27 cellular contexts compared by ENCODE assay signal in the genomic region with DNA sequence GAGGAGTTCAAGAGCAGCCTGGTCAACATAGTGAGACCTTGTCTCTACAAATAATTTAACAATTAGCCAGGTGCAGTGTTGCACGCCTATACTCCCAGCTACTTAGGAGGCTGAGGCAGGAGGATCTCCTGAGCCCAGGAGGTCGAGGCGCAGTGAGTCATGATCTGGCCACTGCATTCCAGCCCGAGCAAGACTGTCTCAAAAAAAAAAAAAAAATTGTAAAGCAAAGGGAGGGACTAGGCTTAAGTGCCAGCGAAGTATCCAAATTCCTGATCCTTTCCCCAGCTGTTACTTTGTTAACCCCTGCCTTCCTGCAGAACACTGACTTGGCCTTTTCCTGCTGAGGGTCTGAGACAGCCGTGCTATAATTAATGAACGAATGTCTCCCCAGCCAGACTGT. TPM values are rescaled to one million over a fixed set of nuclear protein-coding genes. Genes with fewer than 3 reads are reported as not detected.
DNase-seq lines count a peak whose midpoint lies in the region; ATAC-seq, FAIRE-seq and TF ChIP-seq lines count a peak whose summit lies in the region.
"Had no signal": no experiment of that assay in that cellular context is flagged by ENCODE, and none has a peak within 500 bp of the region (broad histone marks: within the 10 kb centered on the region; RNA-seq: fewer than 3 reads in every experiment).

No MANE protein-coding gene starts in this region.

- intact Hi-C loops in upper lobe of right lung (cut with DNase I): no loop called here
- intact Hi-C loops in kidney (cut with DNase I): no loop called here
- intact Hi-C loops in activated CD8-positive, alpha-beta T cell treated with anti-CD3 and anti-CD28 coated beads for 36 hours (cut with micrococcal nuclease): no loop called here

- FAIRE-seq in kidney (lab: Jason Lieb, UNC): no peak
- FAIRE-seq: A204.1, endometrium had no signal

- POLR2A ChIA-PET in activated CD8-positive, alpha-beta T cell treated with anti-CD3 and anti-CD28 coated beads for 36 hours (lab: Charles Lee): interaction anchor here (0.7 to 1.0 kb wide), 2 partner anchors 8 to 34 kb away, joined by 3 to 4 read pairs; no protein-coding TSS in a partner anchor

- H3K9ac ChIP-seq in SK-N-MC (ENCODE audit: insufficient read length) (no peak overlapping the region), kidney (ENCODE audit: low read length in 2 of 2) (no peak overlapping the region)

- H3K9me3 ChIP-seq in SK-N-MC (ENCODE audit: low read depth, low read length) (no peaks in the 10 kb centered on the region), upper lobe of right lung (no peaks in the 10 kb centered on the region), kidney (ENCODE audit: control insufficient read depth in 1 of 2, low read length in 2 of 2) (no peaks in the 10 kb centered on the region)
- H3K9me3 ChIP-seq: ascending aorta, left ventricle myocardium inferior, psoas muscle, thoracic aorta had no signal

- H3K4me1 Mint-ChIP-seq in activated CD8-positive, alpha-beta T cell treated with anti-CD3 and anti-CD28 coated beads for 36 hours (ENCODE audit: low read depth): peaks cover 6% of the 10 kb centered on the region

- H3K27ac ChIP-seq in SK-N-MC (peak overlapping the region; percentile 42; the same call in 1 of the 2 replicates), upper lobe of right lung (no peak overlapping the region), kidney (ENCODE audit: low read depth in 2 of 2, low read length in 2 of 2) (no peak overlapping the region)
- H3K27ac ChIP-seq: ascending aorta, left ventricle myocardium inferior, psoas muscle, thoracic aorta had no signal

- H3K4me3 ChIP-seq in SK-N-MC (no peak overlapping the region), fibroblast of the aortic adventitia (ENCODE audit: low read depth, low read length) (no peak overlapping the region), upper lobe of right lung (no peak overlapping the region), kidney (ENCODE audit: low read length in 2 of 2) (no peak overlapping the region)
- H3K4me3 ChIP-seq: ascending aorta, left ventricle myocardium inferior, psoas muscle, thoracic aorta had no signal

- DNase-seq in NCI-H82 (lab: John Stamatoyannopoulos, UW) (peak; percentile 75), NCI-H82 treated with DMSO at 0.1 percent for 48 hours (lab: John Stamatoyannopoulos, UW; ENCODE audit: unreplicated experiment) (no peak), SK-N-MC (ENCODE audit: low read depth, low spot score) (no peak), fibroblast of the aortic adventitia (ENCODE audit: low read depth) (peak; percentile 25), upper lobe of right lung (no peak), kidney (no peak), NCI-H510A (lab: John Stamatoyannopoulos, UW) (no peak)
- no peak for DNase-seq in activated CD8-positive, alpha-beta T cell treated with anti-CD3 and anti-CD28 coated beads for 36 hours
- DNase-seq: activated CD8-positive, alpha-beta T cell treated with anti-CD3 and anti-CD28 coated beads, Interleukin-2, amount 10 ng/mL, durations not matched to agents 7 days and 5 days; DMS79; HFFc6; left ventricle myocardium inferior; NCI-H1105; NCI-H2029; NCI-H2227 treated with DMSO at 0.1 percent for 48 hours; NCI-H748 treated with DMSO at 0.1 percent for 48 hours; occipital lobe; psoas muscle; stimulated activated naive CD8-positive, alpha-beta T cell treated with anti-CD3 and anti-CD28 coated beads, Interleukin-15, Interleukin-2, amounts not matched to agents 100 U/mL and 50 U/mL, for 24 hours; T-helper 2 cell had no signal

- no peak overlapping the region for H3K27ac Mint-ChIP-seq in activated CD8-positive, alpha-beta T cell treated with anti-CD3 and anti-CD28 coated beads for 36 hours
- H3K27ac Mint-ChIP-seq: activated CD8-positive, alpha-beta T cell treated with anti-CD3 and anti-CD28 coated beads, Interleukin-2, amount 10 ng/mL, durations not matched to agents 7 days and 5 days; activated naive CD8-positive, alpha-beta T cell; dendritic cell treated with granulocyte-macrophage colony-stimulating factor and Interleukin-4, amounts not matched to agents 40 ng/mL and 50 ng/mL, for 4 days; HFFc6 had no signal

- H3K4me1 ChIP-seq in upper lobe of right lung (peaks cover 6% of the 10 kb centered on the region), kidney (ENCODE audit: control insufficient read depth in 1 of 2, insufficient read depth in 1 of 2, low read depth in 1 of 2, low read length in 2 of 2) (peaks cover 0 to 9% of the 10 kb centered on the region in 2 donors)
- H3K4me1 ChIP-seq: ascending aorta, psoas muscle had no signal

- no peak for TF ChIP-seq CTCF in fibroblast of the aortic adventitia (IDR thresholded peaks at IDR 0.05; ENCODE audit: insufficient read depth, low read length)
- TF ChIP-seq CTCF in upper lobe of right lung (IDR thresholded peaks at IDR 0.05): no peak
- no peak for TF ChIP-seq CTCF in kidney (IDR thresholded peaks at IDR 0.05; ENCODE audit: borderline replicate concordance, extremely low read depth, insufficient read depth)
- no peak for TF ChIP-seq CTCF in activated CD8-positive, alpha-beta T cell treated with anti-CD3 and anti-CD28 coated beads for 36 hours (IDR thresholded peaks at IDR 0.05)

- H3K9me3 Mint-ChIP-seq in activated CD8-positive, alpha-beta T cell treated with anti-CD3 and anti-CD28 coated beads for 36 hours: no peaks in the 10 kb centered on the region
- H3K9me3 Mint-ChIP-seq: dendritic cell treated with granulocyte-macrophage colony-stimulating factor and Interleukin-4, amounts not matched to agents 40 ng/mL and 50 ng/mL, for 4 days; HFFc6 had no signal

- CTCF ChIA-PET in activated CD8-positive, alpha-beta T cell treated with anti-CD3 and anti-CD28 coated beads for 36 hours (lab: Charles Lee): interaction anchor here (3.1 to 5.7 kb wide), 2 partner anchors 18 to 19 kb away, joined by 15 to 36 read pairs; partner anchors contain the start of gene TBX6

- H3K27me3 ChIP-seq in upper lobe of right lung: no peaks in the 10 kb centered on the region
- H3K27me3 ChIP-seq: ascending aorta had no signal

- H3K36me3 ChIP-seq in SK-N-MC (ENCODE audit: insufficient read depth, low read length) (no peaks in the 10 kb centered on the region; the same call in 1 of the 2 replicates), upper lobe of right lung (peaks cover 47% of the 10 kb centered on the region), kidney (ENCODE audit: control insufficient read depth in 1 of 2, insufficient read depth in 2 of 2, low read length in 2 of 2) (peaks cover 0 to 5% of the 10 kb centered on the region in 2 donors)

- ATAC-seq in upper lobe of right lung: peak; percentile 11
- ATAC-seq in activated CD8-positive, alpha-beta T cell treated with anti-CD3 and anti-CD28 coated beads for 36 hours: no peak
- ATAC-seq: activated CD8-positive, alpha-beta T cell treated with anti-CD3 and anti-CD28 coated beads, Interleukin-2, amount 10 ng/mL, durations not matched to agents 7 days and 5 days; psoas muscle; SK-N-SH treated with all-trans-retinoic acid at 6 μM for 48 hours; stimulated activated naive CD8-positive, alpha-beta T cell treated with anti-CD3 and anti-CD28 coated beads, Interleukin-15, Interleukin-2, amounts not matched to agents 100 U/mL and 50 U/mL, for 24 hours had no signal

- no peak overlapping the region for H3K4me3 Mint-ChIP-seq in activated CD8-positive, alpha-beta T cell treated with anti-CD3 and anti-CD28 coated beads for 36 hours
- H3K4me3 Mint-ChIP-seq: activated CD8-positive, alpha-beta T cell treated with anti-CD3 and anti-CD28 coated beads, Interleukin-2, amount 10 ng/mL, durations not matched to agents 7 days and 5 days; activated naive CD8-positive, alpha-beta T cell; dendritic cell treated with granulocyte-macrophage colony-stimulating factor and Interleukin-4, amounts not matched to agents 40 ng/mL and 50 ng/mL, for 4 days; HFFc6 had no signal

- peaks cover 11% of the 10 kb centered on the region for H3K36me3 Mint-ChIP-seq in activated CD8-positive, alpha-beta T cell treated with anti-CD3 and anti-CD28 coated beads for 36 hours (ENCODE audit: low read depth)
- H3K36me3 Mint-ChIP-seq: activated naive CD8-positive, alpha-beta T cell had no signal

- no peaks in the 10 kb centered on the region for H3K27me3 Mint-ChIP-seq in activated CD8-positive, alpha-beta T cell treated with anti-CD3 and anti-CD28 coated beads for 36 hours
- H3K27me3 Mint-ChIP-seq: activated naive CD8-positive, alpha-beta T cell; dendritic cell treated with granulocyte-macrophage colony-stimulating factor and Interleukin-4, amounts not matched to agents 40 ng/mL and 50 ng/mL, for 4 days had no signal

RNA-seq across cellular contexts. Expression of gene GDPD3, which starts 2.7 kb away (rescaled TPM):
- total RNA-seq in fibroblast of the aortic adventitia (ENCODE audit: low replicate concordance): 1.5 TPM in 2 replicates
- total RNA-seq in upper lobe of right lung: 11.5 TPM
- total RNA-seq in kidney: 3.6 TPM
- 17.7 TPM for polyA plus RNA-seq in kidney (ENCODE audit: insufficient read depth, low read depth, low replicate concordance)
- total RNA-seq in activated CD8-positive, alpha-beta T cell treated with anti-CD3 and anti-CD28 coated beads for 36 hours: 1 to 10 TPM; 4.5 to 5.7 TPM

RNA-seq across cellular contexts. Expression of gene MAPK3, which starts 12.4 kb away (rescaled TPM):
- total RNA-seq in fibroblast of the aortic adventitia (ENCODE audit: low replicate concordance) (23.4 and 90.5 TPM in 2 replicates), upper lobe of right lung (93.7 TPM), kidney (77.7 TPM)
- polyA plus RNA-seq in kidney (ENCODE audit: insufficient read depth, low read depth, low replicate concordance): 90.0 TPM
- total RNA-seq in activated CD8-positive, alpha-beta T cell treated with anti-CD3 and anti-CD28 coated beads for 36 hours: 10 to 100 TPM; 57.6 to 60.1 TPM

RNA-seq across cellular contexts. Expression of gene YPEL3, which starts 14.6 kb away (rescaled TPM):
- 15.8 and 19.8 TPM in 2 replicates for total RNA-seq in fibroblast of the aortic adventitia (ENCODE audit: low replicate concordance)
- total RNA-seq in upper lobe of right lung: 93.6 TPM
- 40.0 TPM for total RNA-seq in kidney
- polyA plus RNA-seq in kidney (ENCODE audit: insufficient read depth, low read depth, low replicate concordance): 107 TPM
- total RNA-seq in activated CD8-positive, alpha-beta T cell treated with anti-CD3 and anti-CD28 coated beads for 36 hours: 10 to 100 TPM; 17.7 to 19.5 TPM

RNA-seq across cellular contexts. Expression of gene TBX6, which starts 18.9 kb away (rescaled TPM):
- 0.09 and 0.16 TPM in 2 replicates for total RNA-seq in fibroblast of the aortic adventitia (ENCODE audit: low replicate concordance)
- 1.4 TPM for total RNA-seq in upper lobe of right lung
- total RNA-seq in kidney: 1.6 TPM
- polyA plus RNA-seq in kidney (ENCODE audit: insufficient read depth, low read depth, low replicate concordance): 0.62 TPM
- 1 to 10 TPM; 2.5 TPM for total RNA-seq in activated CD8-positive, alpha-beta T cell treated with anti-CD3 and anti-CD28 coated beads for 36 hours

RNA-seq across cellular contexts. Expression of gene PPP4C, which starts 34.9 kb away (rescaled TPM):
- total RNA-seq in fibroblast of the aortic adventitia (ENCODE audit: low replicate concordance) (70.8 and 154 TPM in 2 replicates), upper lobe of right lung (74.2 TPM), kidney (78.8 TPM)
- 107 TPM for polyA plus RNA-seq in kidney (ENCODE audit: insufficient read depth, low read depth, low replicate concordance)
- total RNA-seq in activated CD8-positive, alpha-beta T cell treated with anti-CD3 and anti-CD28 coated beads for 36 hours: 100 to 1,000 TPM; 116 to 121 TPM

Comparison
In these comparisons a context has a peak if more than half of its experiments do, and no peak if none do; other contexts are left out.
1. DNase-seq: peak in NCI-H82 (single experiment) and fibroblast of the aortic adventitia (single experiment); none in NCI-H82 treated with DMSO at 0.1 percent for 48 hours (single experiment), SK-N-MC (single experiment), upper lobe of right lung (single experiment), kidney (single experiment), NCI-H510A (single experiment) and activated CD8-positive, alpha-beta T cell treated with anti-CD3 and anti-CD28 coated beads for 36 hours (single experiment).